23 cellular contexts compared by ENCODE assay signal in genomic region chr2:3405308-3405707, GRCh38. TPM values are rescaled to one million over a fixed set of nuclear protein-coding genes. Genes with fewer than 3 reads are reported as not detected.
A peak's percentile ranks its signal among the peaks of the same experiment; 100 is the strongest.
DNase-seq lines count a peak whose midpoint lies in the region; ATAC-seq and TF ChIP-seq lines count a peak whose summit lies in the region.
"Had no signal": no experiment of that assay in that cellular context is flagged by ENCODE, and none has a peak within 500 bp of the region (broad histone marks: within the 10 kb centered on the region; RNA-seq: fewer than 3 reads in every experiment).

No MANE protein-coding gene starts in this region.

- no peak overlapping the region for H3K27ac Mint-ChIP-seq in activated T-cell treated with anti-CD3 and anti-CD28 coated beads, Interleukin-2, amount 50 U/mL, for 24 hours
- H3K27ac Mint-ChIP-seq: CD8-positive, alpha-beta T cell; IgD-negative memory B cell had no signal

- no peaks in the 10 kb centered on the region for H3K9me3 Mint-ChIP-seq in activated T-cell treated with anti-CD3 and anti-CD28 coated beads, Interleukin-2, amount 50 U/mL, for 24 hours
- H3K9me3 Mint-ChIP-seq: CD8-positive, alpha-beta T cell; H9; IgD-negative memory B cell had no signal

- peaks cover 0 to 25% of the 10 kb centered on the region in 2 donors for H3K4me1 ChIP-seq in right atrium auricular region

- DNase-seq in Right ventricle myocardium inferior (ENCODE audit: missing footprints) (no peak), right atrium auricular region (ENCODE audit: low spot score) (no peak), epithelial cell of prostate (ENCODE audit: low read depth, low spot score) (peak; percentile 43), left cardiac atrium (no peak), NOMO-1 treated with DMSO at 0.1 percent for 48 hours (lab: John Stamatoyannopoulos, UW; ENCODE audit: unreplicated experiment) (no peak)
- DNase-seq in activated T-cell treated with anti-CD3 and anti-CD28 coated beads, Interleukin-2, amount 50 U/mL, for 24 hours = no peak
- DNase-seq: AML-193; C1 segment of cervical spinal cord; CD8-positive, alpha-beta T cell; DND-41; GM23248; H9; NCI-H1694; NCI-H2081; NCI-H446; NCI-H526; PC-9; RPMI8226; SIG-M5; SK-N-SH had no signal

- ATAC-seq in Right ventricle myocardium inferior = peak; percentile 53
- ATAC-seq in left cardiac atrium = peak; percentile 42 to 48
- no peak for ATAC-seq in HG02571 (IDR thresholded peaks at IDR 0.05; ENCODE audit: unreplicated experiment)
- ATAC-seq in GM21786 (IDR thresholded peaks at IDR 0.05; ENCODE audit: unreplicated experiment) = no peak
- ATAC-seq: CD8-positive, alpha-beta T cell had no signal

- no peak for TF ChIP-seq CTCF in right atrium auricular region (IDR thresholded peaks at IDR 0.05)

- no peaks in the 10 kb centered on the region for H3K27me3 ChIP-seq in right atrium auricular region

- no peaks in the 10 kb centered on the region for H3K27me3 Mint-ChIP-seq in activated T-cell treated with anti-CD3 and anti-CD28 coated beads, Interleukin-2, amount 50 U/mL, for 24 hours
- H3K27me3 Mint-ChIP-seq: IgD-negative memory B cell had no signal

- no peaks in the 10 kb centered on the region for H3K9me3 ChIP-seq in right atrium auricular region
- H3K9me3 ChIP-seq: SK-N-SH had no signal

- H3K4me1 Mint-ChIP-seq in activated T-cell treated with anti-CD3 and anti-CD28 coated beads, Interleukin-2, amount 50 U/mL, for 24 hours (ENCODE audit: low read depth) = peaks cover 14% of the 10 kb centered on the region

- H3K36me3 Mint-ChIP-seq in activated T-cell treated with anti-CD3 and anti-CD28 coated beads, Interleukin-2, amount 50 U/mL, for 24 hours (ENCODE audit: low read depth) = peaks cover 85% of the 10 kb centered on the region

- intact Hi-C loops in Right ventricle myocardium inferior (cut with DNase I) (no loop called here), left cardiac atrium (cut with DNase I) (no loop called here)

- H3K36me3 ChIP-seq in right atrium auricular region = peaks cover 4% of the 10 kb centered on the region

- H3K4me3 ChIP-seq in right atrium auricular region = no peak overlapping the region
- H3K4me3 ChIP-seq: GM23248, PC-9 had no signal

- H3K27ac ChIP-seq in right atrium auricular region (no peak overlapping the region), epithelial cell of prostate (no peak overlapping the region)
- H3K27ac ChIP-seq: GM23248, PC-9 had no signal

- no peak overlapping the region for H3K4me3 Mint-ChIP-seq in activated T-cell treated with anti-CD3 and anti-CD28 coated beads, Interleukin-2, amount 50 U/mL, for 24 hours
- H3K4me3 Mint-ChIP-seq: CD8-positive, alpha-beta T cell; H9 had no signal

RNA-seq across cellular contexts. Expression of gene TRAPPC12, which starts 25.8 kb away (rescaled TPM):
- total RNA-seq in Right ventricle myocardium inferior = 110 TPM
- total RNA-seq in right atrium auricular region = 10 to 100 TPM; 69.5 to 73.2 TPM
- total RNA-seq in left cardiac atrium = 10 to 100 TPM; 76.2 to 86.3 TPM

RNA-seq across cellular contexts. Expression of gene EIPR1, which starts 27.7 kb away (rescaled TPM):
- total RNA-seq in Right ventricle myocardium inferior (10.2 TPM), right atrium auricular region (10 to 100 TPM; 13.2 to 13.6 TPM), left cardiac atrium (10 to 100 TPM; 11.0 to 11.4 TPM)

Comparison
In these comparisons a context has a peak if more than half of its experiments do, and no peak if none do; other contexts are left out.
1. ATAC-seq: peak in Right ventricle myocardium inferior (single experiment) and left cardiac atrium (2 of 2); none in HG02571 (single experiment) and GM21786 (single experiment).